22 cellular contexts compared by ENCODE assay signal in the genomic region with DNA sequence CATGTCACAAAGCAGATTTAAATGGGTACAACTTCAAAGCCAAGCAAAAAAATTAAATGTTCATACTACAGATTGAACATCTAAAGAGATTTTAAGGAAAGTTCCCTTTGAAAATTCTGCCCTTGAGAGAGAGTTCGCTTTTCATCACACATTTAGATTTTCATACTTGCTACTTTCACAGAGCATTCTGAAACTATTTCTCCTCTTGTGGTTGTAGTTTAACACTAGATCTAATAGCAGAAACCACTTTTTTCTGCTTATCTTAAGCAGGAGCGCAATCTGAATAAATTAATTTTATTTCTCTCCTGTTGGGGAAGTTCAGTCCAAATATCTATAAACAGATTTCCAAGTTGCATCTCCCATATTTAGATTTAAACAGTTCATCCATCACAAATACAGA.
A peak's percentile ranks its signal among the peaks of the same experiment; 100 is the strongest.
DNase-seq lines count a peak whose midpoint lies in the region; ATAC-seq and TF ChIP-seq lines count a peak whose summit lies in the region.
"Had no signal": no experiment of that assay in that cellular context is flagged by ENCODE, and none has a peak within 500 bp of the region (broad histone marks: within the 10 kb centered on the region; RNA-seq: fewer than 3 reads in every experiment).

No MANE protein-coding gene starts in this region.

- no peak for DNase-seq in CD8-positive, alpha-beta T cell
- DNase-seq in activated naive CD8-positive, alpha-beta T cell treated with anti-CD3 and anti-CD28 coated beads, Interleukin-2, amount 50 U/mL, for 24 hours, result no peak
- DNase-seq in natural killer cell treated with Interleukin-12 subunit alpha and Interleukin-12 subunit beta and Interleukin-15 and Interleukin-18, amount 100 ng/mL, for 72 hours (ENCODE audit: low spot score), result no peak
- DNase-seq: CD4-positive, alpha-beta memory T cell; GOT3; MV-4-11; NCI-H187; NCI-H2107; NCI-H226; NCI-H526; PC-9; SIG-M5 had no signal

- CTCF ChIA-PET in CD8-positive, alpha-beta T cell (lab: Charles Lee), result no interaction called here

- H3K36me3 ChIP-seq in CD8-positive, alpha-beta T cell (ENCODE audit: insufficient read depth, low read length), result no peaks in the 10 kb centered on the region

- no peaks in the 10 kb centered on the region for H3K27me3 ChIP-seq in CD8-positive, alpha-beta T cell (ENCODE audit: insufficient read depth, low read length)

- ATAC-seq in CD8-positive, alpha-beta T cell, result no peak
- ATAC-seq in GM19463 (IDR thresholded peaks at IDR 0.05; ENCODE audit: unreplicated experiment) (peak; percentile 51), HG03025 (IDR thresholded peaks at IDR 0.05; ENCODE audit: low FRiP score, unreplicated experiment) (no peak), HG02610 (IDR thresholded peaks at IDR 0.05; ENCODE audit: unreplicated experiment) (no peak), HG03159 (IDR thresholded peaks at IDR 0.05; ENCODE audit: unreplicated experiment) (no peak), HG03354 (IDR thresholded peaks at IDR 0.05; ENCODE audit: poor library complexity, severe bottlenecking, unreplicated experiment) (no peak)
- ATAC-seq in activated naive CD8-positive, alpha-beta T cell treated with anti-CD3 and anti-CD28 coated beads, Interleukin-2, amount 50 U/mL, for 24 hours, result no peak
- ATAC-seq in natural killer cell treated with Interleukin-12 subunit alpha and Interleukin-12 subunit beta and Interleukin-15 and Interleukin-18, amount 100 ng/mL, for 72 hours, result no peak
- ATAC-seq: HCT116, SK-N-SH treated with all-trans-retinoic acid at 6 μM for 48 hours had no signal

- POLR2A ChIA-PET in CD8-positive, alpha-beta T cell (lab: Charles Lee), result no interaction called here

- H3K4me1 Mint-ChIP-seq in CD8-positive, alpha-beta T cell (ENCODE audit: low read depth), result peaks cover 33% of the 10 kb centered on the region
- peaks cover 31% of the 10 kb centered on the region for H3K4me1 Mint-ChIP-seq in activated naive CD8-positive, alpha-beta T cell treated with anti-CD3 and anti-CD28 coated beads, Interleukin-2, amount 50 U/mL, for 24 hours
- peaks cover 32 to 44% of the 10 kb centered on the region in 2 donors for H3K4me1 Mint-ChIP-seq in natural killer cell treated with Interleukin-12 subunit alpha and Interleukin-12 subunit beta and Interleukin-15 and Interleukin-18, amount 100 ng/mL, for 72 hours (ENCODE audit: low read depth in 2 of 2)

- peak overlapping the region; percentile 42 for H3K4me3 Mint-ChIP-seq in CD8-positive, alpha-beta T cell
- no peak overlapping the region for H3K4me3 Mint-ChIP-seq in activated naive CD8-positive, alpha-beta T cell treated with anti-CD3 and anti-CD28 coated beads, Interleukin-2, amount 50 U/mL, for 24 hours
- H3K4me3 Mint-ChIP-seq in natural killer cell treated with Interleukin-12 subunit alpha and Interleukin-12 subunit beta and Interleukin-15 and Interleukin-18, amount 100 ng/mL, for 72 hours, result peak overlapping the region; percentile 79

- H3K27ac Mint-ChIP-seq in CD8-positive, alpha-beta T cell, result peak overlapping the region; percentile 65
- H3K27ac Mint-ChIP-seq in activated naive CD8-positive, alpha-beta T cell treated with anti-CD3 and anti-CD28 coated beads, Interleukin-2, amount 50 U/mL, for 24 hours, result peak overlapping the region; percentile 19
- peak overlapping the region; percentile 57 to 76 for H3K27ac Mint-ChIP-seq in natural killer cell treated with Interleukin-12 subunit alpha and Interleukin-12 subunit beta and Interleukin-15 and Interleukin-18, amount 100 ng/mL, for 72 hours

- H3K4me1 ChIP-seq in CD8-positive, alpha-beta T cell (ENCODE audit: insufficient read depth, low read length), result peaks cover 7% of the 10 kb centered on the region

- H3K27me3 Mint-ChIP-seq in CD8-positive, alpha-beta T cell (ENCODE audit: low read depth), result no peaks in the 10 kb centered on the region
- no peaks in the 10 kb centered on the region for H3K27me3 Mint-ChIP-seq in activated naive CD8-positive, alpha-beta T cell treated with anti-CD3 and anti-CD28 coated beads, Interleukin-2, amount 50 U/mL, for 24 hours
- no peaks in the 10 kb centered on the region for H3K27me3 Mint-ChIP-seq in natural killer cell treated with Interleukin-12 subunit alpha and Interleukin-12 subunit beta and Interleukin-15 and Interleukin-18, amount 100 ng/mL, for 72 hours
- H3K27me3 Mint-ChIP-seq: CD4-positive, alpha-beta memory T cell had no signal

- no peak for TF ChIP-seq CTCF in CD8-positive, alpha-beta T cell (IDR thresholded peaks at IDR 0.05)

- H3K4me3 ChIP-seq in CD8-positive, alpha-beta T cell (ENCODE audit: low read depth, low read length), result no peak overlapping the region
- H3K4me3 ChIP-seq: PC-9 had no signal

- H3K36me3 Mint-ChIP-seq in CD8-positive, alpha-beta T cell, result no peaks in the 10 kb centered on the region
- H3K36me3 Mint-ChIP-seq in activated naive CD8-positive, alpha-beta T cell treated with anti-CD3 and anti-CD28 coated beads, Interleukin-2, amount 50 U/mL, for 24 hours (ENCODE audit: low read depth), result no peaks in the 10 kb centered on the region
- H3K36me3 Mint-ChIP-seq in natural killer cell treated with Interleukin-12 subunit alpha and Interleukin-12 subunit beta and Interleukin-15 and Interleukin-18, amount 100 ng/mL, for 72 hours, result peaks cover 8% of the 10 kb centered on the region
- H3K36me3 Mint-ChIP-seq: CD4-positive, alpha-beta memory T cell had no signal

- H3K9me3 ChIP-seq in CD8-positive, alpha-beta T cell (ENCODE audit: low read length), result no peaks in the 10 kb centered on the region

- intact Hi-C loops in CD8-positive, alpha-beta T cell (cut with DNase I, micrococcal nuclease), result no loop called here

- no peak overlapping the region for H3K27ac ChIP-seq in CD8-positive, alpha-beta T cell (ENCODE audit: low read depth, low read length)
- H3K27ac ChIP-seq: HL-60, KMS-11, PC-9, RWPE1 had no signal

- H3K9me3 Mint-ChIP-seq in CD8-positive, alpha-beta T cell, result peaks cover 2% of the 10 kb centered on the region
- H3K9me3 Mint-ChIP-seq in activated naive CD8-positive, alpha-beta T cell treated with anti-CD3 and anti-CD28 coated beads, Interleukin-2, amount 50 U/mL, for 24 hours, result peaks cover 4% of the 10 kb centered on the region
- peaks cover 6% of the 10 kb centered on the region for H3K9me3 Mint-ChIP-seq in natural killer cell treated with Interleukin-12 subunit alpha and Interleukin-12 subunit beta and Interleukin-15 and Interleukin-18, amount 100 ng/mL, for 72 hours
